ENCODE assay signal across 9 cellular contexts in genomic region chr11:69382131-69383128, GRCh38.
A peak's percentile ranks its signal among the peaks of the same experiment; 100 is the strongest.
DNase-seq lines count a peak whose midpoint lies in the region; ATAC-seq and TF ChIP-seq lines count a peak whose summit lies in the region.
"Had no signal": no experiment of that assay in that cellular context is flagged by ENCODE, and none has a peak within 500 bp of the region (broad histone marks: within the 10 kb centered on the region; RNA-seq: fewer than 3 reads in every experiment).

No MANE protein-coding gene starts in this region.

- in situ Hi-C loops in KBM-7 (cut with MboI; ENCODE audit: low pct_unique_long_range_greater_than_20kb, low sequenced_read_pairs) = no loop called here

- H3K4me1 Mint-ChIP-seq in Caco-2 (ENCODE audit: low read depth, unreplicated experiment) = peaks cover 15% of the 10 kb centered on the region
- H3K4me1 Mint-ChIP-seq in chondrocyte (ENCODE audit: low read depth) = no peaks in the 10 kb centered on the region

- 0 out of 2 replicates have a peak, but pooled peaks cover 3% of the 10 kb centered on the region for H3K9me3 ChIP-seq in Caco-2
- no peaks in the 10 kb centered on the region for H3K9me3 ChIP-seq in lung (ENCODE audit: control insufficient read depth in 2 of 2, insufficient read depth in 1 of 2, low read length in 1 of 2)
- H3K9me3 ChIP-seq: thoracic aorta had no signal

- H3K4me1 ChIP-seq in Caco-2 (peaks cover 15% of the 10 kb centered on the region), lung (ENCODE audit: control insufficient read depth in 2 of 2, insufficient read depth in 2 of 2, low read length in 2 of 2) (peaks cover 0 to 2% of the 10 kb centered on the region in 2 donors)

- peak overlapping the region; percentile 56 for H3K4me3 ChIP-seq in Caco-2 (ENCODE audit: low read depth, low read length)
- no peak overlapping the region for H3K4me3 ChIP-seq in lung
- H3K4me3 ChIP-seq: thoracic aorta had no signal

- intact Hi-C loops in Caco-2 (cut with micrococcal nuclease; ENCODE audit: unreplicated experiment) = loop anchor here (1.0 to 5.0 kb wide), 4 partner anchors 55 to 257 kb away; no protein-coding TSS in a partner anchor

- H3K9me3 Mint-ChIP-seq in Caco-2 (ENCODE audit: unreplicated experiment) (peaks cover 7% of the 10 kb centered on the region), chondrocyte (ENCODE audit: low read depth) (peaks cover 3% of the 10 kb centered on the region)

- ATAC-seq in lung (ENCODE audit: insufficient read depth, low FRiP score) = peak; percentile 22
- ATAC-seq in GM21367 (IDR thresholded peaks at IDR 0.05; ENCODE audit: unreplicated experiment) = no peak
- no peak for ATAC-seq in GM18498 (IDR thresholded peaks at IDR 0.05; ENCODE audit: unreplicated experiment)

- no peak overlapping the region for H3K27ac ChIP-seq in lung (ENCODE audit: low read depth in 1 of 2, low read length in 1 of 2)
- H3K27ac ChIP-seq: thoracic aorta had no signal

- peak in 1 of 2 experiments; percentile 13 for TF ChIP-seq CTCF in Caco-2 (IDR thresholded peaks at IDR 0.05; ENCODE audit: insufficient read depth in 1 of 2, low read depth in 1 of 2, low read length in 1 of 2, severe bottlenecking in 1 of 2, unreplicated experiment in 1 of 2)
- TF ChIP-seq CTCF in chondrocyte (IDR thresholded peaks at IDR 0.05) = no peak
- no peak for TF ChIP-seq CTCF in lung (IDR thresholded peaks at IDR 0.05; ENCODE audit: control extremely low read depth, extremely low read depth)

- H3K27me3 Mint-ChIP-seq in Caco-2 (ENCODE audit: insufficient read depth, unreplicated experiment) = no peaks in the 10 kb centered on the region
- H3K27me3 Mint-ChIP-seq in chondrocyte (ENCODE audit: low read depth) = peaks cover 8% of the 10 kb centered on the region

- H3K36me3 Mint-ChIP-seq in Caco-2 (ENCODE audit: insufficient read depth, unreplicated experiment) (peaks cover 9% of the 10 kb centered on the region), chondrocyte (ENCODE audit: low read depth) (no peaks in the 10 kb centered on the region)

- DNase-seq in Caco-2 (peak; percentile 93 to 94), NCI-H69 (lab: John Stamatoyannopoulos, UW) (peak; percentile 42), chondrocyte (ENCODE audit: low spot score) (peak; percentile 76), lung (ENCODE audit: low spot score) (no peak), KBM-7 (no peak), NCI-H524 (lab: John Stamatoyannopoulos, UW) (no peak)

- CTCF ChIA-PET in Caco-2 (lab: Charles Lee) = interaction anchor here (0.5 to 2.0 kb wide), 4 partner anchors 53 to 1084 kb away, joined by 3 to 6 read pairs (median 4); partner anchors contain the start of gene MYEOV

- H3K36me3 ChIP-seq in Caco-2 (ENCODE audit: control insufficient read depth, insufficient read depth, low read length) = no peaks in the 10 kb centered on the region
- no peaks in the 10 kb centered on the region for H3K36me3 ChIP-seq in lung (ENCODE audit: control insufficient read depth in 2 of 2, insufficient read depth in 2 of 2, low read length in 2 of 2)
- H3K36me3 ChIP-seq: thoracic aorta had no signal

- 76 to 78% methylated on average over 27 of the region's 27 CpGs for WGBS in lung, 2 donors

- POLR2A ChIA-PET in Caco-2 (lab: Charles Lee) = interaction anchor here (0.6 to 2.0 kb wide), 12 partner anchors 21 to 381 kb away, joined by 3 to 11 read pairs (median 4); partner anchors contain the start of gene LTO1

- no peaks in the 10 kb centered on the region for H3K27me3 ChIP-seq in Caco-2 (replicated peaks; ENCODE audit: control insufficient read depth, insufficient read depth, low read length)
- no peaks in the 10 kb centered on the region for H3K27me3 ChIP-seq in lung (ENCODE audit: control insufficient read depth, insufficient read depth)

- no TSS peak for BruUV-seq in Caco-2 (replicated peaks; lab: Mats Ljungman, UMichigan)

- H3K4me3 Mint-ChIP-seq in Caco-2 (ENCODE audit: unreplicated experiment) = peak overlapping the region; percentile 82
- no peak overlapping the region for H3K4me3 Mint-ChIP-seq in chondrocyte (ENCODE audit: unreplicated experiment)

- peak overlapping the region; percentile 93 for H3K27ac Mint-ChIP-seq in Caco-2 (ENCODE audit: unreplicated experiment)
- H3K27ac Mint-ChIP-seq in chondrocyte (ENCODE audit: unreplicated experiment) = peak overlapping the region; percentile 8

Comparison
In these comparisons a context has a peak if more than half of its experiments do, and no peak if none do; other contexts are left out.
1. DNase-seq: peak in Caco-2 (2 of 2), NCI-H69 (single experiment) and chondrocyte (single experiment); none in lung (single experiment), KBM-7 (single experiment) and NCI-H524 (0 of 2).